Comparison of ENCODE assay signal across 12 cellular contexts in the genomic region with DNA sequence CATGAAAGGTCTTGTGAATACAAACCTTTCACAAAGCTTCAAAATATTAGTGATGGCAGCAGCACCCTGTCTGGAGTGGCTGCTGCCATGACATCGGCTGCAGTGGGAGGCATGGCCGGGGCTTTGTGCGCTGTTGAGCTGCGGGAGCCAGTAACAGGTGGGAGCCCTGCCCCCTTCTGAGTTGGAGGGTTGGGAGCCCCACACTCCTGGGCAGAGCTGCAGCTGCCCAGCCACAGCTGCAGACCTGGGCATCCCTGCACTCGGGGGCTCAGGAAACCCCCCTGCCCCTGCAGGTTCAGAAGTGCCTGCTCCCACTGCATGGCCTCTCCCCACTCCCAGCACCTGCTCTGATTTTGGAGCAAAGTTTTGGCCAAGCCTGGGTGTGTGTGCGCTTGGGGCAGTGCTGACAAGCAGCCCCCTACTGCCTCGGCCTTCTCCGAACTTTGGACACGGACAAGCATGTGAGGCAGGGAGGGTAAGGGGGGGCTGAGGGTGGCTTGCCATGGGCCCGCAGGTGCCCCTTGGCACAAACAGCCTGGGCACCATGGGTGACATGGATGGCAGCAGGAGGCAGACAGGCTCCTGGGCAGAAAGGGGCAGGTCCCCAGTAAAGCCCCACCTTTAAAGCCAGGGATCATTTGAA. TPM values are rescaled to one million over a fixed set of nuclear protein-coding genes. Genes with fewer than 3 reads are reported as not detected.
DNase-seq lines count a peak whose midpoint lies in the region; ATAC-seq, FAIRE-seq and TF ChIP-seq lines count a peak whose summit lies in the region.
"Had no signal": no experiment of that assay in that cellular context is flagged by ENCODE, and none has a peak within 500 bp of the region (broad histone marks: within the 10 kb centered on the region; RNA-seq: fewer than 3 reads in every experiment).

No MANE protein-coding gene starts in this region.

- POLR2A ChIA-PET in A549 (lab: Yijun Ruan, JAX) (no interaction called here), WTC11 (lab: Charles Lee) (no interaction called here), HepG2 (lab: Yijun Ruan, JAX) (interaction anchor here (1.1 to 1.2 kb wide), 3 partner anchors 13 to 54 kb away, joined by 3 to 4 read pairs (median 4); partner anchors contain the start of genes IST1 and ZNF821)
- POLR2A ChIA-PET in CD8-positive, alpha-beta T cell (lab: Charles Lee) = no interaction called here

- H3K4me2 ChIP-seq in A549 (no peak overlapping the region), HepG2 (ENCODE audit: low read depth, low read length) (peak overlapping the region; percentile 33; the same call in 1 of the 2 replicates)

- H3K4me1 Mint-ChIP-seq in CD8-positive, alpha-beta T cell (ENCODE audit: low read depth) = peaks cover 3% of the 10 kb centered on the region
- H3K4me1 Mint-ChIP-seq in WTC11 = peaks cover 9% of the 10 kb centered on the region
- H3K4me1 Mint-ChIP-seq: CD14-positive monocyte had no signal

- no peak for TF ChIP-seq POLR2A in A549 (IDR thresholded peaks at IDR 0.05; ENCODE audit: low read length)
- TF ChIP-seq POLR2A in HepG2 (IDR thresholded peaks at IDR 0.05; ENCODE audit: insufficient read depth in 1 of 2, low read depth in 2 of 2, low read length in 2 of 2) = no peak

- peak overlapping the region; percentile 71 for H3K27ac Mint-ChIP-seq in CD8-positive, alpha-beta T cell
- no peak overlapping the region for H3K27ac Mint-ChIP-seq in WTC11

- no peaks in the 10 kb centered on the region for H3K79me2 ChIP-seq in HepG2 (ENCODE audit: insufficient read depth, low read length)

- no peaks in the 10 kb centered on the region for H3K27me3 ChIP-seq in CD8-positive, alpha-beta T cell (ENCODE audit: insufficient read depth, low read length)
- H3K27me3 ChIP-seq in HepG2 (ENCODE audit: control insufficient read depth in 1 of 2, insufficient read depth in 2 of 2, low read length in 2 of 2) = no peaks in the 10 kb centered on the region

- CTCF ChIA-PET in A549 (lab: Yijun Ruan, JAX) = interaction anchor here (1.0 to 1.8 kb wide), 3 partner anchors 9 to 45 kb away, joined by 3 to 4 read pairs (median 3); no protein-coding TSS in a partner anchor
- CTCF ChIA-PET in CD8-positive, alpha-beta T cell (lab: Charles Lee) = no interaction called here
- CTCF ChIA-PET in WTC11 (lab: Charles Lee) = interaction anchor here (1.3 to 4.5 kb wide), 2 partner anchors 23 to 55 kb away, joined by 3 to 27 read pairs; no protein-coding TSS in a partner anchor
- CTCF ChIA-PET in HepG2 (lab: Yijun Ruan, JAX; ENCODE audit: low intra/inter-chr PET ratio, low total read pairs) = no interaction called here

- intact Hi-C loops in CD8-positive, alpha-beta T cell (cut with DNase I, micrococcal nuclease) = no loop called here
- intact Hi-C loops in HepG2 (cut with micrococcal nuclease; ENCODE audit: unreplicated experiment) = no loop called here

- H3K27me3 Mint-ChIP-seq in CD8-positive, alpha-beta T cell (ENCODE audit: low read depth) = no peaks in the 10 kb centered on the region
- peaks cover 3% of the 10 kb centered on the region; the same call in 1 of the 2 replicates for H3K27me3 Mint-ChIP-seq in WTC11 (ENCODE audit: low read depth)

- BruUV-seq in HepG2 (replicated peaks; lab: Mats Ljungman, UMichigan) = no TSS peak

- H3K27ac ChIP-seq in A549 (no peak overlapping the region), HepG2 (ENCODE audit: extremely low read length, insufficient read depth, low read length) (no peak overlapping the region)
- H3K27ac ChIP-seq in CD8-positive, alpha-beta T cell (ENCODE audit: low read depth, low read length) = no peak overlapping the region
- H3K27ac ChIP-seq: HL-60 had no signal

- FAIRE-seq in A549 (lab: Jason Lieb, UNC) = no peak
- FAIRE-seq in HepG2 (lab: Jason Lieb, UNC) = no peak
- FAIRE-seq: GM12891 had no signal

- WGBS in A549 (ENCODE audit: missing lambda C conversion rate) = 87% methylated on average over 8 of the region's 10 CpGs
- WGBS in HepG2 (ENCODE audit: low lambda C conversion rate) = 25% methylated on average over 8 of the region's 10 CpGs

- DNase-seq in A549 (ENCODE audit: low read depth in 1 of 2, low spot score in 1 of 2) (no peak), WTC11 (ENCODE audit: low spot score) (peak; percentile 13), HepG2 (ENCODE audit: low spot score) (no peak), NCI-H187 (lab: John Stamatoyannopoulos, UW) (no peak)
- DNase-seq in CD8-positive, alpha-beta T cell = no peak
- DNase-seq: CD8-positive, alpha-beta memory T cell; DMS 273 treated with DMSO at 0.1 percent for 48 hours; KBM-7 had no signal

- no peak overlapping the region for H3K9ac ChIP-seq in HepG2 (ENCODE audit: insufficient read depth, low read depth, low read length)

- H3K4me3 Mint-ChIP-seq in CD8-positive, alpha-beta T cell = no peak overlapping the region
- no peak overlapping the region for H3K4me3 Mint-ChIP-seq in WTC11
- H3K4me3 Mint-ChIP-seq: CD14-positive monocyte; CD8-positive, alpha-beta memory T cell had no signal

- H3K4me1 ChIP-seq in A549 = no peaks in the 10 kb centered on the region
- H3K4me1 ChIP-seq in CD8-positive, alpha-beta T cell (ENCODE audit: insufficient read depth, low read length) = no peaks in the 10 kb centered on the region
- H3K4me1 ChIP-seq in HepG2 (ENCODE audit: insufficient read depth, low read length) = peaks cover 16% of the 10 kb centered on the region

- TF ChIP-seq RAD21 in A549 (conservative IDR thresholded peaks at IDR 0.05 in 1 of 2, IDR thresholded peaks at IDR 0.05 in 1 of 2) = no peak
- no peak for TF ChIP-seq RAD21 in HepG2 (CRISPR knock-in tag; IDR thresholded peaks at IDR 0.05)

- H3K9me3 Mint-ChIP-seq in CD8-positive, alpha-beta T cell = no peaks in the 10 kb centered on the region
- H3K9me3 Mint-ChIP-seq in WTC11 = no peaks in the 10 kb centered on the region
- H3K9me3 Mint-ChIP-seq: CD8-positive, alpha-beta memory T cell had no signal

- H3K36me3 Mint-ChIP-seq in CD8-positive, alpha-beta T cell = peaks cover 19% of the 10 kb centered on the region
- no peaks in the 10 kb centered on the region; the same call in 1 of the 2 replicates for H3K36me3 Mint-ChIP-seq in WTC11

- no peaks in the 10 kb centered on the region for H3K36me3 ChIP-seq in CD8-positive, alpha-beta T cell (ENCODE audit: insufficient read depth, low read length)
- peaks cover 3 to 9% of the 10 kb centered on the region in 2 experiments; a peak in 3 of 5 replicates for H3K36me3 ChIP-seq in HepG2 (replicated peaks in 1 of 2; ENCODE audit: control insufficient read depth in 1 of 2, insufficient read depth in 2 of 2, low read length in 2 of 2)

- TF ChIP-seq CTCF in A549 (IDR thresholded peaks at IDR 0.05) = no peak
- no peak for TF ChIP-seq CTCF in CD8-positive, alpha-beta T cell (IDR thresholded peaks at IDR 0.05)
- TF ChIP-seq CTCF in WTC11 (IDR thresholded peaks at IDR 0.05) = no peak
- TF ChIP-seq CTCF in HepG2 (CRISPR knock-in tag; IDR thresholded peaks at IDR 0.05) = no peak

- in situ Hi-C loops in HepG2 (cut with HindIII; ENCODE audit: extremely low pct_ligation_motif_present, low pct_unique_long_range_greater_than_20kb) = no loop called here

- ATAC-seq in A549 (peak; percentile 21 to 27; a peak in 4 of 6 replicates), WTC11 (peak; percentile 53), HepG2 (peak; percentile 55), GM21529 (IDR thresholded peaks at IDR 0.05; ENCODE audit: unreplicated experiment) (no peak)
- no peak for ATAC-seq in CD8-positive, alpha-beta T cell

- no peak overlapping the region for H2AFZ ChIP-seq in HepG2 (ENCODE audit: low read length)

- no peaks in the 10 kb centered on the region for H4K20me1 ChIP-seq in HepG2 (ENCODE audit: insufficient read depth, low read length)

- H3K9me3 ChIP-seq in A549 = no peaks in the 10 kb centered on the region
- no peaks in the 10 kb centered on the region for H3K9me3 ChIP-seq in CD8-positive, alpha-beta T cell (ENCODE audit: low read length)
- H3K9me3 ChIP-seq in HepG2 (ENCODE audit: low read length) = no peaks in the 10 kb centered on the region

- TF ChIP-seq EP300 in A549 (IDR thresholded peaks at IDR 0.05) (no peak), HepG2 (IDR thresholded peaks at IDR 0.05; ENCODE audit: low read depth in 2 of 2, low read length in 2 of 2) (no peak), HepG2 (CRISPR knock-in tag; IDR thresholded peaks at IDR 0.05; ENCODE audit: borderline replicate concordance) (no peak)

- H3K4me3 ChIP-seq in A549 (no peak overlapping the region), HepG2 (replicated peaks in 1 of 3; ENCODE audit: insufficient read depth in 1 of 3, low read depth in 2 of 3, low read length in 3 of 3) (no peak overlapping the region; a peak in 1 of 6 replicates)
- H3K4me3 ChIP-seq in CD8-positive, alpha-beta T cell (ENCODE audit: low read depth, low read length) = no peak overlapping the region

RNA-seq across cellular contexts. Expression of gene IST1, which starts 42.7 kb away (rescaled TPM):
- polyA plus RNA-seq in A549 (2011; rRNA removed) = 290 and 297 TPM in 2 replicates
- 112 and 121 TPM in 2 replicates for polyA plus RNA-seq in A549 (2012; cell fraction: cytosol; rRNA removed)
- 118 and 185 TPM in 2 replicates for polyA plus RNA-seq in A549 (2012; cell fraction: nucleus; rRNA removed)
- 178 to 184 TPM (median 183 TPM) in 3 replicates for polyA plus RNA-seq in A549 (2017; fragmentation: RNase III; extraction: RNeasy Plus Mini Kit Qiagen cat#74134 plus additional on column Dnase treatment)
- 182 and 221 TPM in 2 replicates for polyA minus RNA-seq in A549 (2011; rRNA and poly(A)+ RNA removed)
- total RNA-seq in CD8-positive, alpha-beta T cell = 100 to 1,000 TPM; 460 to 476 TPM
- total RNA-seq in WTC11 (2021) = 255 to 272 TPM (median 268 TPM) in 3 replicates
- 346 and 497 TPM in 2 replicates for total RNA-seq in HepG2 (2016; rRNA removed; fragmentation: Illumina TruSeq; extraction: Trizol)
- 49.2 and 50.3 TPM in 2 replicates for total RNA-seq in HepG2 (2016; cell fraction: cytosol; rRNA removed; fragmentation: Illumina TruSeq; extraction: Trizol; ENCODE audit: low read depth)
- total RNA-seq in HepG2 (2016; cell fraction: insoluble cytoplasmic fraction; rRNA removed; fragmentation: Illumina TruSeq; extraction: Trizol) = 344 and 478 TPM in 2 replicates
- total RNA-seq in HepG2 (2016; cell fraction: membrane; rRNA removed; fragmentation: Illumina TruSeq; extraction: Trizol) = 98.2 and 110 TPM in 2 replicates
- 217 and 218 TPM in 2 replicates for total RNA-seq in HepG2 (2016; cell fraction: nucleus; rRNA removed; fragmentation: Illumina TruSeq; extraction: Trizol)
- 402 and 415 TPM in 2 replicates for polyA plus RNA-seq in HepG2 (2011; rRNA removed)
- polyA plus RNA-seq in HepG2 (2011; cell fraction: cytosol; rRNA removed) = 246 and 321 TPM in 2 replicates
- 386 and 449 TPM in 2 replicates for polyA plus RNA-seq in HepG2 (2011; cell fraction: nucleus; rRNA removed)
- polyA plus RNA-seq in HepG2 (2012) = 250 and 252 TPM in 2 replicates
- 15.5 and 16.2 TPM in 2 replicates for polyA plus RNA-seq in HepG2 (2016; cell fraction: cytosol; fragmentation: Illumina TruSeq; extraction: Trizol; ENCODE audit: low read depth)
- 427 and 428 TPM in 2 replicates for polyA plus RNA-seq in HepG2 (2016; cell fraction: insoluble cytoplasmic fraction; fragmentation: Illumina TruSeq; extraction: Trizol; ENCODE audit: low read depth)
- polyA plus RNA-seq in HepG2 (2016; cell fraction: membrane; fragmentation: Illumina TruSeq; extraction: Trizol; ENCODE audit: low read depth) = 40.8 and 43.5 TPM in 2 replicates
- polyA plus RNA-seq in HepG2 (2016; cell fraction: nucleus; fragmentation: Illumina TruSeq; extraction: Trizol; ENCODE audit: insufficient read depth, low read depth) = 440 and 473 TPM in 2 replicates
- polyA minus RNA-seq in HepG2 (2011; rRNA and poly(A)+ RNA removed; ENCODE audit: low replicate concordance) = 132 and 270 TPM in 2 replicates
- polyA minus RNA-seq in HepG2 (2011; cell fraction: cytosol; rRNA and poly(A)+ RNA removed) = 125 and 139 TPM in 2 replicates
- polyA minus RNA-seq in HepG2 (2011; cell fraction: nucleus; rRNA and poly(A)+ RNA removed) = 242 and 297 TPM in 2 replicates

RNA-seq across cellular contexts. Expression of gene ZNF821, which starts 54.0 kb away (rescaled TPM):
- polyA plus RNA-seq in A549 (2011; rRNA removed) (3.6 and 4.5 TPM in 2 replicates), A549 (2017; fragmentation: RNase III; extraction: RNeasy Plus Mini Kit Qiagen cat#74134 plus additional on column Dnase treatment) (2.7 to 3.8 TPM (median 3.4 TPM) in 3 replicates), HepG2 (2011; rRNA removed) (8.2 and 9.1 TPM in 2 replicates)
- polyA plus RNA-seq in A549 (2012; cell fraction: cytosol; rRNA removed) = 4.0 and 4.3 TPM in 2 replicates
- 5.2 and 6.0 TPM in 2 replicates for polyA plus RNA-seq in A549 (2012; cell fraction: nucleus; rRNA removed)
- 3.5 and 5.4 TPM in 2 replicates for polyA minus RNA-seq in A549 (2011; rRNA and poly(A)+ RNA removed)
- total RNA-seq in CD8-positive, alpha-beta T cell = 10 to 100 TPM in 1 of 2 experiments, 1 to 10 TPM in 1; 8.4 to 10.1 TPM
- total RNA-seq in WTC11 (2021) (14.1 to 16.2 TPM (median 15.4 TPM) in 3 replicates), HepG2 (2016; rRNA removed; fragmentation: Illumina TruSeq; extraction: Trizol) (6.0 and 7.0 TPM in 2 replicates)
- total RNA-seq in HepG2 (2016; cell fraction: cytosol; rRNA removed; fragmentation: Illumina TruSeq; extraction: Trizol; ENCODE audit: low read depth) = 4.9 and 5.9 TPM in 2 replicates
- 6.5 and 7.8 TPM in 2 replicates for total RNA-seq in HepG2 (2016; cell fraction: insoluble cytoplasmic fraction; rRNA removed; fragmentation: Illumina TruSeq; extraction: Trizol)
- total RNA-seq in HepG2 (2016; cell fraction: membrane; rRNA removed; fragmentation: Illumina TruSeq; extraction: Trizol) = 9.7 and 9.9 TPM in 2 replicates
- 5.0 and 7.0 TPM in 2 replicates for total RNA-seq in HepG2 (2016; cell fraction: nucleus; rRNA removed; fragmentation: Illumina TruSeq; extraction: Trizol)
- 7.8 and 7.9 TPM in 2 replicates for polyA plus RNA-seq in HepG2 (2011; cell fraction: cytosol; rRNA removed)
- polyA plus RNA-seq in HepG2 (2011; cell fraction: nucleus; rRNA removed) = 13.1 and 13.6 TPM in 2 replicates
- 4.8 and 7.2 TPM in 2 replicates for polyA plus RNA-seq in HepG2 (2012)
- 3.0 and 3.2 TPM in 2 replicates for polyA plus RNA-seq in HepG2 (2016; cell fraction: cytosol; fragmentation: Illumina TruSeq; extraction: Trizol; ENCODE audit: low read depth)
- polyA plus RNA-seq in HepG2 (2016; cell fraction: insoluble cytoplasmic fraction; fragmentation: Illumina TruSeq; extraction: Trizol; ENCODE audit: low read depth) = 5.8 and 7.3 TPM in 2 replicates
- polyA plus RNA-seq in HepG2 (2016; cell fraction: membrane; fragmentation: Illumina TruSeq; extraction: Trizol; ENCODE audit: low read depth) = 4.2 and 6.2 TPM in 2 replicates
- 7.5 and 8.7 TPM in 2 replicates for polyA plus RNA-seq in HepG2 (2016; cell fraction: nucleus; fragmentation: Illumina TruSeq; extraction: Trizol; ENCODE audit: insufficient read depth, low read depth)
- polyA minus RNA-seq in HepG2 (2011; rRNA and poly(A)+ RNA removed; ENCODE audit: low replicate concordance) = 4.7 and 11.8 TPM in 2 replicates
- 5.3 and 5.9 TPM in 2 replicates for polyA minus RNA-seq in HepG2 (2011; cell fraction: cytosol; rRNA and poly(A)+ RNA removed)
- polyA minus RNA-seq in HepG2 (2011; cell fraction: nucleus; rRNA and poly(A)+ RNA removed) = 9.3 and 11.5 TPM in 2 replicates

Comparison
In these comparisons a context has a peak if more than half of its experiments do, and no peak if none do; other contexts are left out.
1. ATAC-seq: peak in A549 (2 of 2), WTC11 (single experiment) and HepG2 (single experiment); none in CD8-positive, alpha-beta T cell (single experiment) and GM21529 (single experiment).
2. CTCF ChIA-PET loops: an anchor here in A549 (1.0 to 1.8 kb wide) and WTC11 (1.3 to 4.5 kb wide); none called in CD8-positive, alpha-beta T cell and HepG2.